Comparison of ENCODE assay signal across 30 cellular contexts in the genomic region with DNA sequence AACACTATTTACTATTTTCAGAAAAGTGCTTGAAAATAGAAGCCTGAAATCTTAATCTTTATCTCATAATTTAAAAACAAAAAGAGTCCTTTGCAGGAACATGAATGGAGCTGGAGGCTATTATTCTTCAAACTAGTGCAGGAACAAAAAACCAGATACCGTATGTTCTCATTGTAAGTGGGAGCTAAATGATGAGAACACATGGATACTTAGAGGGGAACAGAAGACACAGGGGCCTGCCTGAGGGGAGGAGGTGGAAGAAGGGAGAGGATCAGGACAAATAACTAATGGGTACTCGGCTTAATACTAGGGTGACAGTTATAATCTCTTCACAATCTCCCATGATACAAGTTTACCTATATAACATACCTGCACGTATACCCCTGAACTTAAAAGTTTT.
"Had no signal": no experiment of that assay in that cellular context is flagged by ENCODE, and none has a peak within 500 bp of the region (broad histone marks: within the 10 kb centered on the region; RNA-seq: fewer than 3 reads in every experiment).

No MANE protein-coding gene starts in this region.

- H3K4me1 ChIP-seq: ascending aorta, heart right ventricle, lower lobe of right lung, neural progenitor cell, psoas muscle, sigmoid colon, thyroid gland, upper lobe of left lung, vagina had no signal

- H3K4me2 ChIP-seq: neural progenitor cell had no signal

- H3K9ac ChIP-seq: neural progenitor cell, parathyroid adenoma had no signal

- H3K4me3 ChIP-seq: ascending aorta, heart right ventricle, lower lobe of right lung, neural progenitor cell, psoas muscle, sigmoid colon, stomach, thyroid gland, upper lobe of left lung, vagina had no signal

- H3K36me3 Mint-ChIP-seq: natural killer cell; stimulated activated effector memory CD8-positive, alpha-beta T cell treated with anti-CD3 and anti-CD28 coated beads, Interleukin-12 subunit alpha, Interleukin-12 subunit beta, amount 100 ng/mL, for 72 hours had no signal

- H3K27me3 ChIP-seq: ascending aorta, heart right ventricle, neural progenitor cell, sigmoid colon, stomach, thyroid gland, upper lobe of left lung, vagina had no signal

- H2AFZ ChIP-seq: neural progenitor cell, parathyroid adenoma had no signal

- H3K27ac Mint-ChIP-seq: activated CD4-positive, alpha-beta memory T cell treated with anti-CD3 and anti-CD28 coated beads for 36 hours; activated CD4-positive, alpha-beta T cell treated with anti-CD3 and anti-CD28 coated beads, Interleukin-2, amount 10 ng/mL, durations not matched to agents 24 days and 14 days; activated naive CD4-positive, alpha-beta T cell treated with anti-CD3 and anti-CD28 coated beads, Interleukin-2, amount 10 ng/mL, durations not matched to agents 7 days and 5 days; activated naive CD8-positive, alpha-beta T cell treated with anti-CD3 and anti-CD28 coated beads, Interleukin-2, amount 10 ng/mL, durations not matched to agents 7 days and 5 days; dendritic cell treated with granulocyte-macrophage colony-stimulating factor and Interleukin-4, amounts not matched to agents 40 ng/mL and 50 ng/mL, for 4 days; endodermal cell; natural killer cell; neural progenitor cell; stimulated activated effector memory CD8-positive, alpha-beta T cell treated with anti-CD3 and anti-CD28 coated beads, Interleukin-12 subunit alpha, Interleukin-12 subunit beta, amount 100 ng/mL, for 72 hours had no signal

- H3K36me3 ChIP-seq: neural progenitor cell had no signal

- H3K9me3 ChIP-seq: ascending aorta, heart right ventricle, lower lobe of right lung, psoas muscle, sigmoid colon, stomach, thyroid gland, upper lobe of left lung, vagina had no signal

- ATAC-seq: esophagus mucosa; heart right ventricle; lower lobe of right lung; natural killer cell; psoas muscle; stimulated activated effector memory CD8-positive, alpha-beta T cell treated with anti-CD3 and anti-CD28 coated beads, Interleukin-12 subunit alpha, Interleukin-12 subunit beta, amount 100 ng/mL, for 72 hours had no signal

- H3K4me3 Mint-ChIP-seq: activated CD4-positive, alpha-beta memory T cell treated with anti-CD3 and anti-CD28 coated beads for 36 hours; activated CD4-positive, alpha-beta T cell treated with anti-CD3 and anti-CD28 coated beads, Interleukin-2, amount 10 ng/mL, durations not matched to agents 24 days and 14 days; activated naive CD4-positive, alpha-beta T cell treated with anti-CD3 and anti-CD28 coated beads, Interleukin-2, amount 10 ng/mL, durations not matched to agents 7 days and 5 days; activated naive CD8-positive, alpha-beta T cell treated with anti-CD3 and anti-CD28 coated beads, Interleukin-2, amount 10 ng/mL, durations not matched to agents 7 days and 5 days; brain; dendritic cell treated with granulocyte-macrophage colony-stimulating factor and Interleukin-4, amounts not matched to agents 40 ng/mL and 50 ng/mL, for 4 days; endodermal cell; natural killer cell; neural progenitor cell; stimulated activated effector memory CD8-positive, alpha-beta T cell treated with anti-CD3 and anti-CD28 coated beads, Interleukin-12 subunit alpha, Interleukin-12 subunit beta, amount 100 ng/mL, for 72 hours had no signal

- H3K4me1 Mint-ChIP-seq: activated naive CD4-positive, alpha-beta T cell treated with anti-CD3 and anti-CD28 coated beads, Interleukin-2, amount 10 ng/mL, durations not matched to agents 7 days and 5 days; activated naive CD8-positive, alpha-beta T cell treated with anti-CD3 and anti-CD28 coated beads, Interleukin-2, amount 10 ng/mL, durations not matched to agents 7 days and 5 days; natural killer cell; stimulated activated effector memory CD8-positive, alpha-beta T cell treated with anti-CD3 and anti-CD28 coated beads, Interleukin-12 subunit alpha, Interleukin-12 subunit beta, amount 100 ng/mL, for 72 hours had no signal

- H3K9me3 Mint-ChIP-seq: activated CD4-positive, alpha-beta memory T cell treated with anti-CD3 and anti-CD28 coated beads for 36 hours; activated CD4-positive, alpha-beta T cell treated with anti-CD3 and anti-CD28 coated beads, Interleukin-2, amount 10 ng/mL, durations not matched to agents 24 days and 14 days; activated naive CD4-positive, alpha-beta T cell treated with anti-CD3 and anti-CD28 coated beads, Interleukin-2, amount 10 ng/mL, durations not matched to agents 7 days and 5 days; activated naive CD8-positive, alpha-beta T cell treated with anti-CD3 and anti-CD28 coated beads, Interleukin-2, amount 10 ng/mL, durations not matched to agents 7 days and 5 days; dendritic cell treated with granulocyte-macrophage colony-stimulating factor and Interleukin-4, amounts not matched to agents 40 ng/mL and 50 ng/mL, for 4 days; endodermal cell; natural killer cell; stimulated activated effector memory CD8-positive, alpha-beta T cell treated with anti-CD3 and anti-CD28 coated beads, Interleukin-12 subunit alpha, Interleukin-12 subunit beta, amount 100 ng/mL, for 72 hours had no signal

- DNase-seq: activated CD4-positive, alpha-beta memory T cell treated with anti-CD3 and anti-CD28 coated beads for 36 hours; activated CD4-positive, CD25-positive, alpha-beta regulatory T cell treated with anti-CD3 and anti-CD28 coated beads, Interleukin-2, amount 50 U/mL, for 72 hours; activated CD8-positive, alpha-beta memory T cell treated with anti-CD3 and anti-CD28 coated beads, Interleukin-2, amount 50 U/mL, for 4 hours; activated gamma-delta T cell; activated naive CD4-positive, alpha-beta T cell treated with anti-CD3 and anti-CD28 coated beads, Interleukin-2, amount 10 ng/mL, durations not matched to agents 7 days and 5 days; activated naive CD8-positive, alpha-beta T cell treated with anti-CD3 and anti-CD28 coated beads, Interleukin-2, amount 10 ng/mL, durations not matched to agents 7 days and 5 days; activated T-cell treated with anti-CD3 and anti-CD28 coated beads, Interleukin-2, amount 50 U/mL, for 1 hour; endodermal cell; foreskin fibroblast; heart right ventricle; lower lobe of right lung; mesenchymal stem cell; natural killer cell; occipital lobe; psoas muscle; sigmoid colon; small intestine; stimulated activated CD4-positive, alpha-beta T cell treated with anti-CD3 and anti-CD28 coated beads, Interleukin-4, amount 100 ng/mL, for 24 hours; stomach; thyroid gland; upper lobe of left lung had no signal

- H3K79me2 ChIP-seq: parathyroid adenoma had no signal

- H3K27me3 Mint-ChIP-seq: activated CD4-positive, alpha-beta memory T cell treated with anti-CD3 and anti-CD28 coated beads for 36 hours; activated CD4-positive, alpha-beta T cell treated with anti-CD3 and anti-CD28 coated beads, Interleukin-2, amount 10 ng/mL, durations not matched to agents 24 days and 14 days; activated naive CD4-positive, alpha-beta T cell treated with anti-CD3 and anti-CD28 coated beads, Interleukin-2, amount 10 ng/mL, durations not matched to agents 7 days and 5 days; activated naive CD8-positive, alpha-beta T cell treated with anti-CD3 and anti-CD28 coated beads, Interleukin-2, amount 10 ng/mL, durations not matched to agents 7 days and 5 days; brain; dendritic cell treated with granulocyte-macrophage colony-stimulating factor and Interleukin-4, amounts not matched to agents 40 ng/mL and 50 ng/mL, for 4 days had no signal

- H3K27ac ChIP-seq: ascending aorta, heart right ventricle, lower lobe of right lung, neural progenitor cell, parathyroid adenoma, psoas muscle, sigmoid colon, stomach, thyroid gland, upper lobe of left lung, vagina had no signal
